16 cellular contexts compared by ENCODE assay signal in the genomic region with DNA sequence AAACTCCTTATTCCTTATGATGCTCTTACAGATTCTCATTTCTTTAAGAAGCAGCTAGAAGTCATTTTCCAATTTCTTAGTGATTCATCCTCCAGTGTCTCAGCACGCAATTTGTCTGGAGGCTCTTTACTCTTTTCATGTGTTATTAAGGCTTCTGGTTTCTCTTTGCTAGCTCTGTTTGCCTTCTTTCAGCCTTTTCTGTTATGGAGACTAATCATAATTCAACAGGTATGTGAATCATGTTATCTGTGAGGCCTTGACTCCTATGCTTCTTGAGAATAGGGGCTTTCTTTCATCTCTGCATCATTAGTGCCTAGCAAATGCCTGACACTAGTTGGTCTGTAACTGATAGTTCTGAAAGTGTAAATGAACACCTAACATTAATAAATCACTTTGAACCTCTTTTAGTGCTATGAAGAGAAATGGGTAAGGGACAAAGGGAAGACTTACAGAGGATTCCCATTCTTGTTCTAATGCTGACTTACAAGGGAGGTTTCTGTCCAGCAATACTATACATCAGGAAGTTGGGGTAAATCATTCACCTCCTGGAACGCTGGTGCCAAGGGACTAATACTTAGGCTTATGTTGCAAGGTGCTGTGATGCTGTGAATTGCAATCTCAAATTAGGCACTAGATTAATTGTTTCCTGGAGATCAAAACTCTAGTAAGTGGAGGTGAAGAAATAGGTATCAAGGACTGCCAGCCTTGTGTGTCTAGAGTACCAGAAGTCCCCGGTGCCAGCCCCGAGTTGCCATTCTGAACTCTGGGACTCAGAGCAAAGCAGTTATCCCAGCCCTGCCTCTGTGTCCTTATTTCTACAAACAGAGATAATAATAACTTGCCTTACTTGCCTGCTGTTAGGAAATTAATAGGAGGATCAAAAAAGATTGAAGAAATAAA.
DNase-seq lines count a peak whose midpoint lies in the region; ATAC-seq and TF ChIP-seq lines count a peak whose summit lies in the region.
"Had no signal": no experiment of that assay in that cellular context is flagged by ENCODE, and none has a peak within 500 bp of the region (broad histone marks: within the 10 kb centered on the region; RNA-seq: fewer than 3 reads in every experiment).

No MANE protein-coding gene starts in this region.

- H3K36me3 ChIP-seq in right atrium auricular region (no peaks in the 10 kb centered on the region), left lung (no peaks in the 10 kb centered on the region)
- H3K36me3 ChIP-seq: SJCRH30 had no signal

- H3K27ac ChIP-seq in right atrium auricular region (no peak overlapping the region), left lung (no peak overlapping the region)
- H3K27ac ChIP-seq: SJCRH30 had no signal

- peak; percentile 47 for ATAC-seq in left ventricle myocardium superior
- peak; percentile 60 for ATAC-seq in left lung
- no peak for ATAC-seq in HG03439 (IDR thresholded peaks at IDR 0.05; ENCODE audit: unreplicated experiment)
- ATAC-seq: Panc1 had no signal

- H3K9me3 ChIP-seq in right atrium auricular region (no peaks in the 10 kb centered on the region), left lung (peaks cover 0 to 2% of the 10 kb centered on the region in 2 donors)
- H3K9me3 ChIP-seq: SJCRH30 had no signal

- H3K27me3 ChIP-seq in right atrium auricular region = no peaks in the 10 kb centered on the region
- H3K27me3 ChIP-seq in left lung = no peaks in the 10 kb centered on the region
- H3K27me3 ChIP-seq: SJCRH30 had no signal

- intact Hi-C loops in left ventricle myocardium superior (cut with micrococcal nuclease) = no loop called here
- intact Hi-C loops in left lung (cut with DNase I) = no loop called here

- H3K4me3 ChIP-seq in right atrium auricular region (no peak overlapping the region), epithelial cell of proximal tubule (ENCODE audit: low read depth, low read length) (no peak overlapping the region), left lung (no peak overlapping the region)
- H3K4me3 ChIP-seq: SJCRH30 had no signal

- TF ChIP-seq CTCF in right atrium auricular region (IDR thresholded peaks at IDR 0.05) = no peak
- no peak for TF ChIP-seq CTCF in epithelial cell of proximal tubule (conservative IDR thresholded peaks at IDR 0.05; ENCODE audit: low read depth, low read length)
- TF ChIP-seq CTCF in left lung (IDR thresholded peaks at IDR 0.05) = no peak

- DNase-seq in left ventricle myocardium superior = no peak
- no peak for DNase-seq in right atrium auricular region (ENCODE audit: low spot score)
- DNase-seq in epithelial cell of proximal tubule (ENCODE audit: low read depth) = peak; percentile 62
- no peak for DNase-seq in left lung
- DNase-seq in stimulated activated CD4-positive, alpha-beta T cell treated with anti-CD3 and anti-CD28 coated beads, Interleukin-2, amount 100 ng/mL, for 48 hours = no peak
- no peak for DNase-seq in central memory CD4-positive, alpha-beta T cell
- DNase-seq: DMS79, KG1, NCI-H1105, NCI-H2029 treated with DMSO at 0.1 percent for 48 hours, NCI-H226, NCI-H510A treated with DMSO at 0.1 percent for 48 hours, NCI-H748 treated with DMSO at 0.1 percent for 48 hours, SJCRH30 had no signal

- H3K4me1 ChIP-seq in right atrium auricular region = peaks cover 0 to 8% of the 10 kb centered on the region in 2 donors
- no peaks in the 10 kb centered on the region for H3K4me1 ChIP-seq in left lung
- H3K4me1 ChIP-seq: SJCRH30 had no signal
